8 cellular contexts compared by ENCODE assay signal in the genomic region with DNA sequence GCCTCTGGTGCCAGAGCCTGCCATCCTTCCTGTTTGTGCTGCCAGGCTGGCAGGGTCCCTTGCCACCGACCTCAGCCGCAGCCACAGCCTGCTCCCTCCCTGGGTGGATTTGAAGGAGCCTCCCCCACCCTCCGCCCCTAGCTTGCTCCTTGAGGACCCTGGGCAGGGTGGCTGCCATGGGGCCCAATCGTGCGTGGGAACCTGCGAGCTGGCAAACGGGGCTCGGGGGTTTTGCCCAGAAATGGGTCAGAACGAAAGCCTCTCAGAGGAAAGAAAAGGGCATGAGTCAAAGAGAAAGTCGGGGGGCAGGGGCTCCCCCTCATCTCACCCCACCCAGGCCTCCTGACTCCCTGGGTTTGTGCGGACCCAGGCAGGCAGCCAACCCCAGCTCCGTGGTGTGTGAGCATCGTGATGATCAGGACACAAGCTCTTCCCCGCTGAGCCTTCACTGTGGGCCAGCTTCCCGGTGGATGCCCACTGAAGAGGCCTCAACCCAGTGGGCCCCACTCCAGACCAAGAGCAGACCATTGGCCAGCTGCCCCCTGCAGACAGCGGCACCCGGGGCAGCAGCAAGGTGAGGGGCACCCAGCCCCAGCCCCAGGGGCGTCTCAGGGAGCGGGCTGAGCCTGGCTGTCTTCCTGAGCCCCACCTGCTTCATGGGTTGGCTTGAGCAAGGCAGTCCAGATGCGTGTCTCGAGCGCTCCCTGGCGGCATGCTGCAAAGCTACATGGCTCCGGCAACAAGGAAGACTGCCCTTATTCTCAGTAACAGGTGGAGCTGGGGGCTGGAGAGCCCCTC. TPM values are rescaled to one million over a fixed set of nuclear protein-coding genes. Genes with fewer than 3 reads are reported as not detected.
A peak's percentile ranks its signal among the peaks of the same experiment; 100 is the strongest.
DNase-seq lines count a peak whose midpoint lies in the region; FAIRE-seq and TF ChIP-seq lines count a peak whose summit lies in the region.

No MANE protein-coding gene starts in this region.

- peak; percentile 91 to 97 for TF ChIP-seq CTCF in endothelial cell of umbilical vein (IDR thresholded peaks at IDR 0.05; ENCODE audit: extremely low read depth in 1 of 2, insufficient read depth in 1 of 2, low read depth in 1 of 2, low read length in 2 of 2)

- H3K27me3 ChIP-seq in endothelial cell of umbilical vein (ENCODE audit: control insufficient read depth in 2 of 2, insufficient read depth in 2 of 2, low read length in 2 of 2) (no peaks in the 10 kb centered on the region), mucosa of rectum (ENCODE audit: control insufficient read depth in 2 of 2, insufficient read depth in 2 of 2, low read length in 2 of 2) (no peaks in the 10 kb centered on the region)

- no peak overlapping the region for H3K4me2 ChIP-seq in endothelial cell of umbilical vein (ENCODE audit: insufficient read depth, low read length)

- H4K20me1 ChIP-seq in endothelial cell of umbilical vein (replicated peaks; ENCODE audit: control insufficient read depth, extremely low read depth, insufficient read depth, low read length), result no peaks in the 10 kb centered on the region

- H3K4me1 ChIP-seq in endothelial cell of umbilical vein (ENCODE audit: control insufficient read depth, extremely low read depth, insufficient read depth, low read length), result no peaks in the 10 kb centered on the region
- H3K4me1 ChIP-seq in mucosa of rectum (ENCODE audit: control insufficient read depth in 2 of 2, insufficient read depth in 2 of 2, low read length in 2 of 2), result peaks cover 23 to 28% of the 10 kb centered on the region in 2 donors

- H3K9me1 ChIP-seq in endothelial cell of umbilical vein (replicated peaks; ENCODE audit: control insufficient read depth, extremely low read depth, insufficient read depth, low read length), result no peaks in the 10 kb centered on the region

- H2AFZ ChIP-seq in endothelial cell of umbilical vein (ENCODE audit: low read depth, low read length), result no peak overlapping the region

- no peak overlapping the region for H3K9ac ChIP-seq in endothelial cell of umbilical vein (replicated peaks; ENCODE audit: extremely low read depth, insufficient read depth, low read length)
- peak overlapping the region; percentile 34 to 61 for H3K9ac ChIP-seq in mucosa of rectum (ENCODE audit: low read depth in 1 of 2, low read length in 2 of 2)

- CTCF ChIA-PET in endothelial cell of umbilical vein (lab: Charles Lee), result interaction anchor here (0.6 to 4.3 kb wide), 45 partner anchors 8 to 269 kb away, joined by 3 to 111 read pairs (median 4); partner anchors contain the start of genes AJM1, CLIC3, FBXW5 and MAN1B1

- H3K36me3 ChIP-seq in endothelial cell of umbilical vein (ENCODE audit: control insufficient read depth in 2 of 2, extremely low read depth in 1 of 2, insufficient read depth in 2 of 2, low read length in 2 of 2), result peaks cover 0 to 13% of the 10 kb centered on the region in 2 experiments
- no peaks in the 10 kb centered on the region for H3K36me3 ChIP-seq in mucosa of rectum (ENCODE audit: control insufficient read depth in 2 of 2, insufficient read depth in 2 of 2, low read length in 2 of 2)

- no peak overlapping the region for H3K4me3 ChIP-seq in endothelial cell of umbilical vein (replicated peaks in 1 of 3; ENCODE audit: insufficient read depth in 1 of 3, low read depth in 1 of 3, low read length in 3 of 3)
- H3K4me3 ChIP-seq in mucosa of rectum (ENCODE audit: low read length in 2 of 2), result peak overlapping the region in 1 of 2 donors; percentile 28

- no TSS peak for BruUV-seq in endothelial cell of umbilical vein (replicated peaks; lab: Mats Ljungman, UMichigan)

- intact Hi-C loops in endothelial cell of umbilical vein (cut with micrococcal nuclease), result loop anchor here (1.0 to 2.0 kb wide), 4 partner anchors 87 to 248 kb away; partner anchors contain the start of genes AJM1 and TMEM141

- H3K27ac ChIP-seq in endothelial cell of umbilical vein (ENCODE audit: insufficient read depth, low read depth, low read length), result no peak overlapping the region
- H3K27ac ChIP-seq in mucosa of rectum (ENCODE audit: low read depth in 2 of 2, low read length in 2 of 2), result peak overlapping the region; percentile 59 to 61

- POLR2A ChIA-PET in endothelial cell of umbilical vein (lab: Charles Lee), result interaction anchor here (0.6 kb wide), 2 partner anchors 34 to 106 kb away, joined by 3 to 5 read pairs; no protein-coding TSS in a partner anchor

- no peaks in the 10 kb centered on the region for H3K79me2 ChIP-seq in endothelial cell of umbilical vein (ENCODE audit: control insufficient read depth, insufficient read depth, low read length)

- H3K9me3 ChIP-seq in endothelial cell of umbilical vein (replicated peaks; ENCODE audit: control insufficient read depth, insufficient read depth, low read length) (no peaks in the 10 kb centered on the region), mucosa of rectum (ENCODE audit: control insufficient read depth in 2 of 2, low read length in 2 of 2) (no peaks in the 10 kb centered on the region)

- TF ChIP-seq POLR2A in endothelial cell of umbilical vein (IDR thresholded peaks at IDR 0.05; ENCODE audit: low read depth, low read length), result no peak

- peak; percentile 42 to 54 for DNase-seq in NCI-H187 (lab: John Stamatoyannopoulos, UW)
- no peak for DNase-seq in NCI-H187 treated with DMSO at 0.1 percent for 48 hours (lab: John Stamatoyannopoulos, UW)
- DNase-seq in HuH-7.5 (ENCODE audit: low spot score), result peak; percentile 98
- peak; percentile 88 for DNase-seq in OCI-M1 (lab: John Stamatoyannopoulos, UW)
- peak; percentile 94 for DNase-seq in activated CD8-positive, alpha-beta memory T cell treated with anti-CD3 and anti-CD28 coated beads, Interleukin-2, amount 50 U/mL, for 48 hours
- DNase-seq in endothelial cell of umbilical vein (ENCODE audit: low read depth, low spot score), result peak; percentile 82
- peak; percentile 74 to 76 for DNase-seq in stimulated activated CD8-positive, alpha-beta memory T cell treated with anti-CD3 and anti-CD28 coated beads, Interleukin-4, amount 100 ng/mL, for 1 hour (ENCODE audit: low read depth in 2 of 2, low spot score in 1 of 2)

- peak; percentile 99 for FAIRE-seq in endothelial cell of umbilical vein (lab: Jason Lieb, UNC)

- dilution Hi-C loops in endothelial cell of umbilical vein (cut with MboI; ENCODE audit: extremely low pct_ligation_motif_present, low sequenced_read_pairs), result no loop called here

TF ChIP-seq in endothelial cell of umbilical vein, 7 proteins besides CTCF, POLR2A, EP300 and RAD21:
- TF ChIP-seq GATA2 (IDR thresholded peaks at IDR 0.05; ENCODE audit: insufficient read depth, insufficient read length, low read depth, low read length), result no peak

RNA-seq across cellular contexts. Expression of gene FUT7, which starts 3.0 kb away (rescaled TPM):
- not detected in 2 replicates for total RNA-seq in endothelial cell of umbilical vein
- not detected in 2 replicates for polyA plus RNA-seq in endothelial cell of umbilical vein
- polyA plus RNA-seq in endothelial cell of umbilical vein (2011; cell fraction: cytosol; rRNA removed), result not detected in 2 replicates
- not detected in 2 replicates for polyA plus RNA-seq in endothelial cell of umbilical vein (2011; cell fraction: nucleus; rRNA removed)
- polyA plus RNA-seq in endothelial cell of umbilical vein (2012), result not detected in 2 replicates
- 0.13 TPM in 1 of 2 replicates, not detected in the other for polyA minus RNA-seq in endothelial cell of umbilical vein
- polyA minus RNA-seq in endothelial cell of umbilical vein (2011; cell fraction: cytosol; rRNA and poly(A)+ RNA removed), result not detected
- polyA minus RNA-seq in endothelial cell of umbilical vein (2011; cell fraction: nucleus; rRNA and poly(A)+ RNA removed), result not detected in 2 replicates

RNA-seq across cellular contexts. Expression of gene ABCA2, which starts 6.9 kb away (rescaled TPM):
- total RNA-seq in endothelial cell of umbilical vein, result 20.0 and 23.4 TPM in 2 replicates
- 29.1 and 41.2 TPM in 2 replicates for polyA plus RNA-seq in endothelial cell of umbilical vein
- polyA plus RNA-seq in endothelial cell of umbilical vein (2011; cell fraction: cytosol; rRNA removed), result 16.7 and 19.6 TPM in 2 replicates
- polyA plus RNA-seq in endothelial cell of umbilical vein (2011; cell fraction: nucleus; rRNA removed), result 105 and 118 TPM in 2 replicates
- 20.6 and 41.1 TPM in 2 replicates for polyA plus RNA-seq in endothelial cell of umbilical vein (2012)
- 16.7 and 20.8 TPM in 2 replicates for polyA minus RNA-seq in endothelial cell of umbilical vein
- 35.0 TPM for polyA minus RNA-seq in endothelial cell of umbilical vein (2011; cell fraction: cytosol; rRNA and poly(A)+ RNA removed)
- polyA minus RNA-seq in endothelial cell of umbilical vein (2011; cell fraction: nucleus; rRNA and poly(A)+ RNA removed), result 20.9 and 31.0 TPM in 2 replicates

RNA-seq across cellular contexts. Expression of gene NPDC1, which starts 11.1 kb away (rescaled TPM):
- 157 and 181 TPM in 2 replicates for total RNA-seq in endothelial cell of umbilical vein
- 115 and 144 TPM in 2 replicates for polyA plus RNA-seq in endothelial cell of umbilical vein
- 36.8 and 76.5 TPM in 2 replicates for polyA plus RNA-seq in endothelial cell of umbilical vein (2011; cell fraction: cytosol; rRNA removed)
- 315 and 318 TPM in 2 replicates for polyA plus RNA-seq in endothelial cell of umbilical vein (2011; cell fraction: nucleus; rRNA removed)
- polyA plus RNA-seq in endothelial cell of umbilical vein (2012), result 82.5 and 142 TPM in 2 replicates
- 15.9 and 21.7 TPM in 2 replicates for polyA minus RNA-seq in endothelial cell of umbilical vein
- 49.1 TPM for polyA minus RNA-seq in endothelial cell of umbilical vein (2011; cell fraction: cytosol; rRNA and poly(A)+ RNA removed)
- polyA minus RNA-seq in endothelial cell of umbilical vein (2011; cell fraction: nucleus; rRNA and poly(A)+ RNA removed), result 24.8 and 73.7 TPM in 2 replicates

RNA-seq across cellular contexts. Expression of gene ENTPD2, which starts 19.0 kb away (rescaled TPM):
- not detected in 2 replicates for total RNA-seq in endothelial cell of umbilical vein
- 0.03 TPM in 1 of 2 replicates, not detected in the other for polyA plus RNA-seq in endothelial cell of umbilical vein
- polyA plus RNA-seq in endothelial cell of umbilical vein (2011; cell fraction: cytosol; rRNA removed), result 0.05 TPM in 1 of 2 replicates, not detected in the other
- polyA plus RNA-seq in endothelial cell of umbilical vein (2011; cell fraction: nucleus; rRNA removed), result not detected in 2 replicates
- polyA plus RNA-seq in endothelial cell of umbilical vein (2012), result not detected in 2 replicates
- polyA minus RNA-seq in endothelial cell of umbilical vein, result 0.08 TPM in 1 of 2 replicates, not detected in the other
- polyA minus RNA-seq in endothelial cell of umbilical vein (2011; cell fraction: cytosol; rRNA and poly(A)+ RNA removed), result not detected
- not detected in 2 replicates for polyA minus RNA-seq in endothelial cell of umbilical vein (2011; cell fraction: nucleus; rRNA and poly(A)+ RNA removed)

RNA-seq across cellular contexts. Expression of gene SAPCD2, which starts 35.4 kb away (rescaled TPM):
- 24.3 and 27.8 TPM in 2 replicates for total RNA-seq in endothelial cell of umbilical vein
- polyA plus RNA-seq in endothelial cell of umbilical vein, result 11.5 and 13.2 TPM in 2 replicates
- polyA plus RNA-seq in endothelial cell of umbilical vein (2011; cell fraction: cytosol; rRNA removed), result 13.1 and 17.1 TPM in 2 replicates
- polyA plus RNA-seq in endothelial cell of umbilical vein (2011; cell fraction: nucleus; rRNA removed), result 10.8 and 13.8 TPM in 2 replicates
- 8.2 and 11.9 TPM in 2 replicates for polyA plus RNA-seq in endothelial cell of umbilical vein (2012)
- 5.1 and 6.9 TPM in 2 replicates for polyA minus RNA-seq in endothelial cell of umbilical vein
- polyA minus RNA-seq in endothelial cell of umbilical vein (2011; cell fraction: cytosol; rRNA and poly(A)+ RNA removed), result 45.6 TPM
- 4.0 and 4.3 TPM in 2 replicates for polyA minus RNA-seq in endothelial cell of umbilical vein (2011; cell fraction: nucleus; rRNA and poly(A)+ RNA removed)
